16 cellular contexts compared by ENCODE assay signal in the genomic region with DNA sequence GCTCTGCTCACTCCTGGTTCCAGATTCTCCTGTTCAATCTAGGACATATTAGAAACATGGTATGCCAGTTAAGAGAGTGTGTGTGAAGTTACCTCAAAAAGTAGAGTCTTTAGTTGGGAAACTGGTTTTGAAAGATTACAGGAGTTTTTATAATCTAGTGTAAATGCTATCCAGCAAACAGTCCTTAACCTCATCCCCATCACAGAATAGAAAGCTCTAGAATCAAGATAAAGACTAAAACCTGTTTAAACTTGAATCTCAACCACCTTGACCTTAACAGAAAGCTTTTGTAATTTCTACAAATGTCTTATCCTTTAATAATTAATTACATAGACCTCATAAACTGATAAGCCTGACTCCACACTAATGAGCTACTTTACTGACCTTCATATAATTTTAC.
DNase-seq lines count a peak whose midpoint lies in the region; ATAC-seq and TF ChIP-seq lines count a peak whose summit lies in the region.
"Had no signal": no experiment of that assay in that cellular context is flagged by ENCODE, and none has a peak within 500 bp of the region (broad histone marks: within the 10 kb centered on the region; RNA-seq: fewer than 3 reads in every experiment).

No MANE protein-coding gene starts in this region.

- H4K20me1 ChIP-seq in SK-N-SH (ENCODE audit: insufficient read depth), result no peaks in the 10 kb centered on the region
- H4K20me1 ChIP-seq: BLaER1 had no signal

- H2BK12ac ChIP-seq in mesenchymal stem cell (ENCODE audit: low read length in 2 of 2), result no peak overlapping the region

- H2AFZ ChIP-seq in SK-N-SH (ENCODE audit: low read depth), result peak overlapping the region; percentile 45; the same call in 1 of the 2 replicates
- no peak overlapping the region for H2AFZ ChIP-seq in mesenchymal stem cell (ENCODE audit: low read depth, low read length)

- H3K9ac ChIP-seq in SK-N-SH (no peak overlapping the region), mesenchymal stem cell (ENCODE audit: low read length) (peak overlapping the region; percentile 49)
- H3K9ac ChIP-seq: BLaER1 had no signal

- no peak for DNase-seq in SK-N-SH
- DNase-seq in OCI-M1 (lab: John Stamatoyannopoulos, UW), result peak; percentile 10
- DNase-seq in mesenchymal stem cell, result no peak
- no peak for DNase-seq in NCI-H2107 treated with DMSO at 0.1 percent for 48 hours (lab: John Stamatoyannopoulos, UW; ENCODE audit: unreplicated experiment)
- DNase-seq in NCI-H2196 treated with DMSO at 0.1 percent for 48 hours (lab: John Stamatoyannopoulos, UW; ENCODE audit: unreplicated experiment), result no peak
- no peak for DNase-seq in NCI-H2081 (lab: John Stamatoyannopoulos, UW)
- DNase-seq: 8988T; CD4-positive, alpha-beta memory T cell; DMS153; DMS79; GDM1; HCEC 1CT had no signal

- H3K9me2 ChIP-seq in SK-N-SH, result no peaks in the 10 kb centered on the region

- H3K27me3 ChIP-seq in SK-N-SH (ENCODE audit: insufficient read depth) (no peaks in the 10 kb centered on the region), mesenchymal stem cell (ENCODE audit: control insufficient read depth in 1 of 2, insufficient read depth in 1 of 2, low read length in 2 of 2) (no peaks in the 10 kb centered on the region)
- H3K27me3 ChIP-seq: BLaER1 had no signal

- TF ChIP-seq EP300 in SK-N-SH (IDR thresholded peaks at IDR 0.05; ENCODE audit: borderline replicate concordance in 1 of 2, low read depth in 1 of 2, low read length in 1 of 2), result no peak

- H3K36me3 ChIP-seq in SK-N-SH (replicated peaks in 1 of 2; ENCODE audit: control insufficient read depth in 1 of 2, insufficient read depth in 2 of 2, low read length in 1 of 2) (no peaks in the 10 kb centered on the region), mesenchymal stem cell (ENCODE audit: control insufficient read depth in 1 of 2, insufficient read depth in 2 of 2, low read depth in 1 of 2, low read length in 2 of 2) (peaks cover 0 to 5% of the 10 kb centered on the region in 2 experiments)
- H3K36me3 ChIP-seq: BLaER1 had no signal

- no peak overlapping the region for H2AK5ac ChIP-seq in mesenchymal stem cell (ENCODE audit: low read length, severe bottlenecking)

- H3K9me3 ChIP-seq in SK-N-SH (no peaks in the 10 kb centered on the region), mesenchymal stem cell (ENCODE audit: control insufficient read depth, low read length) (no peaks in the 10 kb centered on the region)
- H3K9me3 ChIP-seq: BLaER1 had no signal

- no peak overlapping the region for H3K14ac ChIP-seq in mesenchymal stem cell (ENCODE audit: low read length in 2 of 2)

- no peak overlapping the region for H2BK15ac ChIP-seq in mesenchymal stem cell (ENCODE audit: low read depth, poor library complexity, severe bottlenecking)

- H2BK5ac ChIP-seq in mesenchymal stem cell (ENCODE audit: low read depth, low read length, poor library complexity, severe bottlenecking), result no peak overlapping the region

- no peak overlapping the region for H3K18ac ChIP-seq in mesenchymal stem cell (ENCODE audit: low read depth in 1 of 2, low read length in 2 of 2)

- no peak for TF ChIP-seq RAD21 in SK-N-SH (IDR thresholded peaks at IDR 0.05; ENCODE audit: low read length)

- H4K8ac ChIP-seq in mesenchymal stem cell (ENCODE audit: low read length), result no peak overlapping the region

- no peaks in the 10 kb centered on the region for H3K79me2 ChIP-seq in SK-N-SH (ENCODE audit: insufficient read depth)

- TF ChIP-seq CTCF in SK-N-SH (IDR thresholded peaks at IDR 0.05), result no peak

- no peak overlapping the region for H3K4ac ChIP-seq in mesenchymal stem cell (ENCODE audit: low read depth in 1 of 2, low read length in 2 of 2)

- POLR2A ChIA-PET in SK-N-SH (lab: Yijun Ruan, JAX), result no interaction called here

- H3K4me2 ChIP-seq in SK-N-SH (peak overlapping the region; percentile 29; the same call in 1 of the 2 replicates), mesenchymal stem cell (ENCODE audit: low read length, poor library complexity, severe bottlenecking) (no peak overlapping the region)
- H3K4me2 ChIP-seq: BLaER1 had no signal

- H3F3A ChIP-seq in SK-N-SH (replicated peaks; ENCODE audit: insufficient read depth), result peaks cover 22% of the 10 kb centered on the region

- H3K27ac ChIP-seq in SK-N-SH (ENCODE audit: low read depth in 2 of 2, low read length in 1 of 2), result peak overlapping the region; percentile 87 to 91; a peak in 3 of 4 replicates
- H3K27ac ChIP-seq in mesenchymal stem cell (ENCODE audit: low read length, poor library complexity, severe bottlenecking), result no peak overlapping the region
- H3K27ac ChIP-seq: BLaER1 had no signal

- no peak overlapping the region for H2BK120ac ChIP-seq in mesenchymal stem cell (ENCODE audit: low read depth, low read length)

- H4K91ac ChIP-seq in mesenchymal stem cell (ENCODE audit: low read length), result no peak overlapping the region

- H3K79me1 ChIP-seq in mesenchymal stem cell (replicated peaks; ENCODE audit: low read length, poor library complexity, severe bottlenecking), result no peaks in the 10 kb centered on the region

- H3K4me3 ChIP-seq in SK-N-SH (ENCODE audit: low read depth in 2 of 2, low read length in 1 of 2) (no peak overlapping the region), mesenchymal stem cell (ENCODE audit: insufficient read depth in 1 of 2, low read depth in 1 of 2, low read length in 2 of 2) (no peak overlapping the region)
- H3K4me3 ChIP-seq: BLaER1 had no signal

- H3K4me1 ChIP-seq in SK-N-SH (ENCODE audit: control insufficient read depth in 1 of 2, insufficient read depth in 2 of 2, low read depth in 1 of 2, low read length in 1 of 2) (peaks cover 7 to 22% of the 10 kb centered on the region in 2 experiments; a peak in 3 of 4 replicates), mesenchymal stem cell (ENCODE audit: control insufficient read depth, insufficient read depth, low read depth, low read length) (no peaks in the 10 kb centered on the region)
- H3K4me1 ChIP-seq: BLaER1 had no signal

- ATAC-seq in SK-N-SH treated with all-trans-retinoic acid at 6 μM for 48 hours, result no peak
- no peak for ATAC-seq in GM18519 (IDR thresholded peaks at IDR 0.05; ENCODE audit: low FRiP score, unreplicated experiment)
- ATAC-seq: HepG2 had no signal

- no peak overlapping the region for H3K23ac ChIP-seq in mesenchymal stem cell (ENCODE audit: low read length in 2 of 2)

- CTCF ChIA-PET in SK-N-SH (lab: Yijun Ruan, JAX), result interaction anchor here (0.7 to 1.2 kb wide), 3 partner anchors 9 to 1396 kb away, joined by 3 read pairs; no protein-coding TSS in a partner anchor

TF ChIP-seq in SK-N-SH, 30 proteins besides CTCF, POLR2A, EP300 and RAD21 (continues in another document):
- no peak for TF ChIP-seq TCF12 (IDR thresholded peaks at IDR 0.05)
- TF ChIP-seq FOXM1 (IDR thresholded peaks at IDR 0.05; ENCODE audit: low read depth), result no peak
- TF ChIP-seq GATA2 (CRISPR knock-in tag; IDR thresholded peaks at IDR 0.05), result no peak
- TF ChIP-seq CHD2 (IDR thresholded peaks at IDR 0.05; ENCODE audit: low read length, partially characterized antibody), result no peak
- TF ChIP-seq, protein P1, sequence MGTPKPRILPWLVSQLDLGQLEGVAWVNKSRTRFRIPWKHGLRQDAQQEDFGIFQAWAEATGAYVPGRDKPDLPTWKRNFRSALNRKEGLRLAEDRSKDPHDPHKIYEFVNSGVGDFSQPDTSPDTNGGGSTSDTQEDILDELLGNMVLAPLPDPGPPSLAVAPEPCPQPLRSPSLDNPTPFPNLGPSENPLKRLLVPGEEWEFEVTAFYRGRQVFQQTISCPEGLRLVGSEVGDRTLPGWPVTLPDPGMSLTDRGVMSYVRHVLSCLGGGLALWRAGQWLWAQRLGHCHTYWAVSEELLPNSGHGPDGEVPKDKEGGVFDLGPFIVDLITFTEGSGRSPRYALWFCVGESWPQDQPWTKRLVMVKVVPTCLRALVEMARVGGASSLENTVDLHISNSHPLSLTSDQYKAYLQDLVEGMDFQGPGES (IDR thresholded peaks at IDR 0.05; ENCODE audit: low read depth, low read length), result no peak
- no peak for TF ChIP-seq RCOR1 (IDR thresholded peaks at IDR 0.05; ENCODE audit: low read length)
- TF ChIP-seq USF2 (IDR thresholded peaks at IDR 0.05; ENCODE audit: borderline replicate concordance, low read depth, low read length), result no peak
- no peak for TF ChIP-seq NFIC (IDR thresholded peaks at IDR 0.05; ENCODE audit: borderline replicate concordance)

TF ChIP-seq in SK-N-SH treated with all-trans-retinoic acid at 6 μM for 48 hours, 23 proteins besides CTCF, POLR2A, EP300 and RAD21:
- no peak for TF ChIP-seq CSDC2 (CRISPR knock-in tag; IDR thresholded peaks at IDR 0.05)
- TF ChIP-seq ZNF70 (CRISPR knock-in tag; IDR thresholded peaks at IDR 0.05), result no peak
- TF ChIP-seq ZNF8 (CRISPR knock-in tag; IDR thresholded peaks at IDR 0.05), result no peak
- TF ChIP-seq OSR1 (CRISPR knock-in tag; IDR thresholded peaks at IDR 0.05), result no peak
- TF ChIP-seq, protein P2, sequence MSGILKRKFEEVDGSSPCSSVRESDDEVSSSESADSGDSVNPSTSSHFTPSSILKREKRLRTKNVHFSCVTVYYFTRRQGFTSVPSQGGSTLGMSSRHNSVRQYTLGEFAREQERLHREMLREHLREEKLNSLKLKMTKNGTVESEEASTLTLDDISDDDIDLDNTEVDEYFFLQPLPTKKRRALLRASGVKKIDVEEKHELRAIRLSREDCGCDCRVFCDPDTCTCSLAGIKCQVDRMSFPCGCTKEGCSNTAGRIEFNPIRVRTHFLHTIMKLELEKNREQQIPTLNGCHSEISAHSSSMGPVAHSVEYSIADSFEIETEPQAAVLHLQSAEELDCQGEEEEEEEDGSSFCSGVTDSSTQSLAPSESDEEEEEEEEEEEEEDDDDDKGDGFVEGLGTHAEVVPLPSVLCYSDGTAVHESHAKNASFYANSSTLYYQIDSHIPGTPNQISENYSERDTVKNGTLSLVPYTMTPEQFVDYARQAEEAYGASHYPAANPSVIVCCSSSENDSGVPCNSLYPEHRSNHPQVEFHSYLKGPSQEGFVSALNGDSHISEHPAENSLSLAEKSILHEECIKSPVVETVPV (CRISPR knock-in tag; IDR thresholded peaks at IDR 0.05), result no peak
